11 cellular contexts compared by ENCODE assay signal in genomic region chr1:17120962-17121837, GRCh38. TPM values are rescaled to one million over a fixed set of nuclear protein-coding genes. Genes with fewer than 3 reads are reported as not detected.
A peak's percentile ranks its signal among the peaks of the same experiment; 100 is the strongest.
DNase-seq lines count a peak whose midpoint lies in the region; ATAC-seq, FAIRE-seq and TF ChIP-seq lines count a peak whose summit lies in the region.
"Had no signal": no experiment of that assay in that cellular context is flagged by ENCODE, and none has a peak within 500 bp of the region (broad histone marks: within the 10 kb centered on the region; RNA-seq: fewer than 3 reads in every experiment).

No MANE protein-coding gene starts in this region.

- peaks cover 2% of the 10 kb centered on the region for H3K9me3 Mint-ChIP-seq in astrocyte (ENCODE audit: unreplicated experiment)
- no peaks in the 10 kb centered on the region for H3K9me3 Mint-ChIP-seq in activated T-helper 17 cell treated with anti-CD3 and anti-CD28 coated beads, Interleukin-2, amount 50 U/mL, for 72 hours

- H3K9me3 ChIP-seq in astrocyte (ENCODE audit: insufficient read depth, low read depth, low read length) (no peaks in the 10 kb centered on the region), mesenchymal stem cell (ENCODE audit: control insufficient read depth, low read length) (no peaks in the 10 kb centered on the region)
- H3K9me3 ChIP-seq: right lobe of liver had no signal

- no peak for TF ChIP-seq CTCF in astrocyte (IDR thresholded peaks at IDR 0.05; ENCODE audit: insufficient read depth, low read depth, low read length)

- DNase-seq in cardiac septum (ENCODE audit: low spot score), result peak; percentile 71
- DNase-seq in left ventricle myocardium superior, result no peak
- DNase-seq in astrocyte (ENCODE audit: low read depth), result peak; percentile 73
- DNase-seq in mesenchymal stem cell, result peak; percentile 25
- DNase-seq in urothelium cell line (ENCODE audit: low spot score), result peak; percentile 67
- DNase-seq in SK-N-DZ (ENCODE audit: low spot score), result no peak
- no peak for DNase-seq in activated CD8-positive, alpha-beta memory T cell treated with anti-CD3 and anti-CD28 coated beads for 24 hours
- DNase-seq: NCI-H1436, right lobe of liver had no signal

- intact Hi-C loops in cardiac septum (cut with DNase I) (loop anchor here (5.0 kb wide), 1 partner anchor 59 kb away; no protein-coding TSS in a partner anchor), left ventricle myocardium superior (cut with micrococcal nuclease) (no loop called here)

- H3K23ac ChIP-seq in mesenchymal stem cell (ENCODE audit: low read length in 2 of 2), result no peak overlapping the region

- peaks cover 3% of the 10 kb centered on the region for H4K20me1 ChIP-seq in astrocyte (ENCODE audit: insufficient read depth, low read length)

- peak overlapping the region; percentile 60 for H3K4me2 ChIP-seq in astrocyte (ENCODE audit: low read length)
- no peak overlapping the region for H3K4me2 ChIP-seq in mesenchymal stem cell (ENCODE audit: low read length, poor library complexity, severe bottlenecking)

- H3K27me3 Mint-ChIP-seq in astrocyte (ENCODE audit: low read depth, unreplicated experiment), result peaks cover 47% of the 10 kb centered on the region
- peaks cover 28% of the 10 kb centered on the region for H3K27me3 Mint-ChIP-seq in activated T-helper 17 cell treated with anti-CD3 and anti-CD28 coated beads, Interleukin-2, amount 50 U/mL, for 72 hours

- H3K27ac ChIP-seq in astrocyte (ENCODE audit: low read depth, low read length), result no peak overlapping the region
- no peak overlapping the region for H3K27ac ChIP-seq in mesenchymal stem cell (ENCODE audit: low read length, poor library complexity, severe bottlenecking)
- H3K27ac ChIP-seq: right lobe of liver had no signal

- H3K18ac ChIP-seq in mesenchymal stem cell (ENCODE audit: low read depth in 1 of 2, low read length in 2 of 2), result peak overlapping the region in 1 of 2 experiments; percentile 18

- no peak overlapping the region for H2AFZ ChIP-seq in astrocyte (ENCODE audit: low read depth, low read length)
- no peak overlapping the region for H2AFZ ChIP-seq in mesenchymal stem cell (ENCODE audit: low read depth, low read length)

- peak overlapping the region; percentile 51 for H2AK5ac ChIP-seq in mesenchymal stem cell (ENCODE audit: low read length, severe bottlenecking)

- no peak overlapping the region for H2BK120ac ChIP-seq in mesenchymal stem cell (ENCODE audit: low read depth, low read length)

- H3K4me1 Mint-ChIP-seq in astrocyte (ENCODE audit: low read depth, unreplicated experiment), result peaks cover 8% of the 10 kb centered on the region
- H3K4me1 Mint-ChIP-seq in activated T-helper 17 cell treated with anti-CD3 and anti-CD28 coated beads, Interleukin-2, amount 50 U/mL, for 72 hours, result no peaks in the 10 kb centered on the region

- H3K36me3 Mint-ChIP-seq in astrocyte (ENCODE audit: low read depth, unreplicated experiment), result no peaks in the 10 kb centered on the region
- H3K36me3 Mint-ChIP-seq in activated T-helper 17 cell treated with anti-CD3 and anti-CD28 coated beads, Interleukin-2, amount 50 U/mL, for 72 hours (ENCODE audit: low read depth), result no peaks in the 10 kb centered on the region
- H3K36me3 Mint-ChIP-seq: activated naive CD8-positive, alpha-beta T cell had no signal

- H3K14ac ChIP-seq in mesenchymal stem cell (ENCODE audit: low read length in 2 of 2), result no peak overlapping the region

- no peak overlapping the region for H4K8ac ChIP-seq in mesenchymal stem cell (ENCODE audit: low read length)

- H2BK5ac ChIP-seq in mesenchymal stem cell (ENCODE audit: low read depth, low read length, poor library complexity, severe bottlenecking), result no peak overlapping the region

- FAIRE-seq in astrocyte (lab: Jason Lieb, UNC), result no peak
- no peak for FAIRE-seq in urothelium cell line (lab: Jason Lieb, UNC)

- no peaks in the 10 kb centered on the region for H3K79me1 ChIP-seq in mesenchymal stem cell (replicated peaks; ENCODE audit: low read length, poor library complexity, severe bottlenecking)

- H3K4ac ChIP-seq in mesenchymal stem cell (ENCODE audit: low read depth in 1 of 2, low read length in 2 of 2), result peak overlapping the region in 1 of 2 experiments; percentile 24

- peak overlapping the region; percentile 8 for H2BK15ac ChIP-seq in mesenchymal stem cell (ENCODE audit: low read depth, poor library complexity, severe bottlenecking)

- H3K4me3 Mint-ChIP-seq in astrocyte (ENCODE audit: unreplicated experiment), result no peak overlapping the region
- H3K4me3 Mint-ChIP-seq in activated T-helper 17 cell treated with anti-CD3 and anti-CD28 coated beads, Interleukin-2, amount 50 U/mL, for 72 hours, result no peak overlapping the region
- H3K4me3 Mint-ChIP-seq: activated naive CD8-positive, alpha-beta T cell had no signal

- H3K4me3 ChIP-seq in astrocyte (ENCODE audit: insufficient read depth, low read depth, low read length) (no peak overlapping the region), mesenchymal stem cell (ENCODE audit: insufficient read depth in 1 of 2, low read depth in 1 of 2, low read length in 2 of 2) (no peak overlapping the region)
- H3K4me3 ChIP-seq: right lobe of liver had no signal

- ATAC-seq in left ventricle myocardium superior, result no peak
- ATAC-seq in activated T-helper 17 cell treated with anti-CD3 and anti-CD28 coated beads, Interleukin-2, amount 50 U/mL, for 72 hours (replicated peaks), result no peak

- H3K36me3 ChIP-seq in astrocyte (ENCODE audit: insufficient read depth, low read length) (no peaks in the 10 kb centered on the region), mesenchymal stem cell (ENCODE audit: control insufficient read depth in 1 of 2, insufficient read depth in 2 of 2, low read depth in 1 of 2, low read length in 2 of 2) (peaks cover 0 to 9% of the 10 kb centered on the region in 2 experiments)
- H3K36me3 ChIP-seq: right lobe of liver had no signal

- no peak overlapping the region for H4K91ac ChIP-seq in mesenchymal stem cell (ENCODE audit: low read length)

- WGBS in mesenchymal stem cell, result 85% methylated on average over 23 of the region's 23 CpGs

- no peak overlapping the region for H3K27ac Mint-ChIP-seq in astrocyte (ENCODE audit: unreplicated experiment)
- no peak overlapping the region for H3K27ac Mint-ChIP-seq in activated T-helper 17 cell treated with anti-CD3 and anti-CD28 coated beads, Interleukin-2, amount 50 U/mL, for 72 hours
- H3K27ac Mint-ChIP-seq: activated naive CD8-positive, alpha-beta T cell had no signal

- peak overlapping the region in 1 of 2 experiments; percentile 8 for H2BK12ac ChIP-seq in mesenchymal stem cell (ENCODE audit: low read length in 2 of 2)

- H3K4me1 ChIP-seq in astrocyte (ENCODE audit: insufficient read depth, low read length) (peaks cover 39% of the 10 kb centered on the region), mesenchymal stem cell (ENCODE audit: control insufficient read depth, insufficient read depth, low read depth, low read length) (peaks cover 44% of the 10 kb centered on the region)

- peaks cover 15% of the 10 kb centered on the region for H3K27me3 ChIP-seq in astrocyte (ENCODE audit: insufficient read depth, low read length)
- H3K27me3 ChIP-seq in mesenchymal stem cell (ENCODE audit: control insufficient read depth in 1 of 2, insufficient read depth in 1 of 2, low read length in 2 of 2), result peaks cover 5 to 77% of the 10 kb centered on the region in 2 experiments

- H3K79me2 ChIP-seq in astrocyte (ENCODE audit: insufficient read depth, low read length), result no peaks in the 10 kb centered on the region

- H3K9ac ChIP-seq in astrocyte (ENCODE audit: low read length) (peak overlapping the region; percentile 52), mesenchymal stem cell (ENCODE audit: low read length) (no peak overlapping the region)

RNA-seq across cellular contexts. Expression of gene PADI2, which starts 1.9 kb away (rescaled TPM):
- 1.3 TPM for total RNA-seq in cardiac septum
- 1.1 TPM for total RNA-seq in left ventricle myocardium superior
- total RNA-seq in astrocyte, result 0.43 and 0.48 TPM in 2 replicates
- 0.04 TPM for polyA plus RNA-seq in mesenchymal stem cell (2013, experiment 1 of 2)
- 0.03 TPM for polyA plus RNA-seq in mesenchymal stem cell (2013, experiment 2 of 2)
- total RNA-seq in activated T-helper 17 cell treated with anti-CD3 and anti-CD28 coated beads, Interleukin-2, amount 50 U/mL, for 72 hours, result under 1 TPM; 0.13 to 0.26 TPM
- polyA plus RNA-seq in SK-N-DZ (2014; cell fraction: cytosol; rRNA removed), result not detected in 2 replicates
- not detected in 2 replicates for polyA plus RNA-seq in SK-N-DZ (2014; cell fraction: nucleus; rRNA removed)

Comparison
In these comparisons a context has a peak if more than half of its experiments do, and no peak if none do; other contexts are left out.
1. DNase-seq: peak in cardiac septum (single experiment), astrocyte (single experiment), mesenchymal stem cell (single experiment) and urothelium cell line (single experiment); none in left ventricle myocardium superior (single experiment), SK-N-DZ (single experiment) and activated CD8-positive, alpha-beta memory T cell treated with anti-CD3 and anti-CD28 coated beads for 24 hours (single experiment).